17 cellular contexts compared by ENCODE assay signal in the genomic region with DNA sequence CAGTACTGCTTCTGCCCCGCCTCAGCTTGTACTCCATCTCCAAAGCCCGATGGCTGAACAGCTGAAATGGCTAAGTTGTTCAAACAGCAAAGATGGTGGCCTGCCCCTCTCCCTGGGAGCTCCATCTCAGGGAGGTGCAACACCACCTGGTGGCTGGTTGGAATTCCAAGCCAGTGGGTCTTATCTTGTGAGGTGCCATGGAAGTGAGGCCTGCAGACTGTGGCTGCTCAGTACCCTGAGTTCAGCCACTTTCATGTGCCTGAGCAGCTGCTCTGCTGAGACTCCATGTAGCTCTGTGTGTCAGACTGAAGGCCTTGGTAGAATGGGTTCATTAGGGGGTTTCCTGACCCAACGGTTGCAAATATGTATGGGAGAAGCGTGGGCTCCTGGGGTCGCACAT.
A peak's percentile ranks its signal among the peaks of the same experiment; 100 is the strongest.
DNase-seq lines count a peak whose midpoint lies in the region; ATAC-seq and TF ChIP-seq lines count a peak whose summit lies in the region.
"Had no signal": no experiment of that assay in that cellular context is flagged by ENCODE, and none has a peak within 500 bp of the region (broad histone marks: within the 10 kb centered on the region; RNA-seq: fewer than 3 reads in every experiment).

No MANE protein-coding gene starts in this region.

- DNase-seq in EL (peak; percentile 3), brain microvascular endothelial cell (no peak), caudate nucleus (lab: John Stamatoyannopoulos, UW) (no peak), progenitor cell of endocrine pancreas (ENCODE audit: low spot score, unreplicated experiment) (no peak)
- DNase-seq in activated CD8-positive, alpha-beta memory T cell treated with anti-CD3 and anti-CD28 coated beads, Interleukin-2, amount 10 ng/mL, durations not matched to agents 7 days and 5 days = no peak
- no peak for DNase-seq in stimulated activated CD4-positive, alpha-beta T cell treated with anti-CD3 and anti-CD28 coated beads, Interleukin-1b, Interleukin-23, amount 100 ng/mL, for 48 hours
- DNase-seq: activated gamma-delta T cell treated with Interleukin-2 at 50 U/mL for 16 hours, AML-193, dermis blood vessel endothelial cell, esophagus squamous epithelium, mucosa of descending colon, NCI-H187 treated with DMSO at 0.1 percent for 48 hours, NCI-H524 treated with DMSO at 0.1 percent for 48 hours, T-helper 9 cell had no signal

- in situ Hi-C loops in brain microvascular endothelial cell (cut with HindIII; ENCODE audit: low pct_ligation_motif_present, low sequenced_read_pairs) = no loop called here

- peaks cover 3% of the 10 kb centered on the region for H3K36me3 Mint-ChIP-seq in activated CD8-positive, alpha-beta memory T cell treated with anti-CD3 and anti-CD28 coated beads, Interleukin-2, amount 10 ng/mL, durations not matched to agents 7 days and 5 days
- H3K36me3 Mint-ChIP-seq in progenitor cell of endocrine pancreas (ENCODE audit: insufficient read depth) = peaks cover 2% of the 10 kb centered on the region

- CTCF ChIA-PET in activated CD8-positive, alpha-beta memory T cell treated with anti-CD3 and anti-CD28 coated beads, Interleukin-2, amount 10 ng/mL, durations not matched to agents 7 days and 5 days (lab: Charles Lee) = no interaction called here

- TF ChIP-seq EP300 in Ishikawa (IDR thresholded peaks at IDR 0.05; ENCODE audit: borderline replicate concordance) = no peak

- no peak overlapping the region for H3K4me3 ChIP-seq in brain microvascular endothelial cell (ENCODE audit: low read depth, low read length)
- H3K4me3 ChIP-seq: esophagus squamous epithelium, mucosa of descending colon, suprapubic skin had no signal

- TF ChIP-seq CTCF in 22Rv1 (IDR thresholded peaks at IDR 0.05) = peak; percentile 44
- TF ChIP-seq CTCF in brain microvascular endothelial cell (IDR thresholded peaks at IDR 0.05; ENCODE audit: low read depth, low read length, missing control alignments) = peak; percentile 18
- no peak for TF ChIP-seq CTCF in progenitor cell of endocrine pancreas (IDR thresholded peaks at IDR 0.05; ENCODE audit: unreplicated experiment)

- no peak overlapping the region for H3K27ac ChIP-seq in 22Rv1
- H3K27ac ChIP-seq in brain microvascular endothelial cell = no peak overlapping the region
- H3K27ac ChIP-seq in caudate nucleus (ENCODE audit: low read depth, low read length) = no peak overlapping the region
- H3K27ac ChIP-seq: esophagus squamous epithelium, suprapubic skin had no signal

- no peak for ATAC-seq in activated CD8-positive, alpha-beta memory T cell treated with anti-CD3 and anti-CD28 coated beads, Interleukin-2, amount 10 ng/mL, durations not matched to agents 7 days and 5 days
- ATAC-seq: mucosa of descending colon had no signal

- H3K4me3 Mint-ChIP-seq in activated CD8-positive, alpha-beta memory T cell treated with anti-CD3 and anti-CD28 coated beads, Interleukin-2, amount 10 ng/mL, durations not matched to agents 7 days and 5 days = no peak overlapping the region
- H3K4me3 Mint-ChIP-seq in progenitor cell of endocrine pancreas (ENCODE audit: low read depth) = no peak overlapping the region

- H3K4me1 Mint-ChIP-seq in activated CD8-positive, alpha-beta memory T cell treated with anti-CD3 and anti-CD28 coated beads, Interleukin-2, amount 10 ng/mL, durations not matched to agents 7 days and 5 days = no peaks in the 10 kb centered on the region
- no peaks in the 10 kb centered on the region for H3K4me1 Mint-ChIP-seq in progenitor cell of endocrine pancreas (ENCODE audit: low read depth)

- H3K27me3 Mint-ChIP-seq in activated CD8-positive, alpha-beta memory T cell treated with anti-CD3 and anti-CD28 coated beads, Interleukin-2, amount 10 ng/mL, durations not matched to agents 7 days and 5 days = no peaks in the 10 kb centered on the region
- no peaks in the 10 kb centered on the region for H3K27me3 Mint-ChIP-seq in progenitor cell of endocrine pancreas

- H3K27me3 ChIP-seq in brain microvascular endothelial cell (replicated peaks) = no peaks in the 10 kb centered on the region
- H3K27me3 ChIP-seq: esophagus squamous epithelium, suprapubic skin had no signal

- H3K9me3 Mint-ChIP-seq in activated CD8-positive, alpha-beta memory T cell treated with anti-CD3 and anti-CD28 coated beads, Interleukin-2, amount 10 ng/mL, durations not matched to agents 7 days and 5 days (ENCODE audit: low read depth) = peaks cover 11% of the 10 kb centered on the region
- peaks cover 22% of the 10 kb centered on the region for H3K9me3 Mint-ChIP-seq in progenitor cell of endocrine pancreas (ENCODE audit: low read depth)

- peak; percentile 17; the same call in 1 of the 2 replicates for TF ChIP-seq RAD21 in Ishikawa (IDR thresholded peaks at IDR 0.05; ENCODE audit: low read depth)

- no peaks in the 10 kb centered on the region for H3K36me3 ChIP-seq in brain microvascular endothelial cell (replicated peaks)
- H3K36me3 ChIP-seq: esophagus squamous epithelium, suprapubic skin had no signal

- no peak overlapping the region for H3K27ac Mint-ChIP-seq in activated CD8-positive, alpha-beta memory T cell treated with anti-CD3 and anti-CD28 coated beads, Interleukin-2, amount 10 ng/mL, durations not matched to agents 7 days and 5 days
- no peak overlapping the region for H3K27ac Mint-ChIP-seq in progenitor cell of endocrine pancreas

TF ChIP-seq in Ishikawa, 13 proteins besides CTCF, POLR2A, EP300 and RAD21:
- TF ChIP-seq TAF1 (IDR thresholded peaks at IDR 0.05; ENCODE audit: low read depth) (no peak), CEBPB (IDR thresholded peaks at IDR 0.05) (no peak), NFIC (IDR thresholded peaks at IDR 0.05) (no peak), EGR1 (IDR thresholded peaks at IDR 0.05) (no peak), YY1 (IDR thresholded peaks at IDR 0.05; ENCODE audit: low read depth) (no peak), TEAD4 (IDR thresholded peaks at IDR 0.05) (no peak), FOXM1 (IDR thresholded peaks at IDR 0.05; ENCODE audit: borderline replicate concordance, low read depth) (no peak), TCF12 (IDR thresholded peaks at IDR 0.05; ENCODE audit: low read depth) (no peak), CREB1 (IDR thresholded peaks at IDR 0.05; ENCODE audit: low read depth) (no peak), ZBTB7A (IDR thresholded peaks at IDR 0.05; ENCODE audit: low read depth) (no peak)
- TF ChIP-seq, protein P1, sequence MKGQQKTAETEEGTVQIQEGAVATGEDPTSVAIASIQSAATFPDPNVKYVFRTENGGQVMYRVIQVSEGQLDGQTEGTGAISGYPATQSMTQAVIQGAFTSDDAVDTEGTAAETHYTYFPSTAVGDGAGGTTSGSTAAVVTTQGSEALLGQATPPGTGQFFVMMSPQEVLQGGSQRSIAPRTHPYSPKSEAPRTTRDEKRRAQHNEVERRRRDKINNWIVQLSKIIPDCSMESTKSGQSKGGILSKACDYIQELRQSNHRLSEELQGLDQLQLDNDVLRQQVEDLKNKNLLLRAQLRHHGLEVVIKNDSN (IDR thresholded peaks at IDR 0.05) = no peak
- TF ChIP-seq, protein P2, sequence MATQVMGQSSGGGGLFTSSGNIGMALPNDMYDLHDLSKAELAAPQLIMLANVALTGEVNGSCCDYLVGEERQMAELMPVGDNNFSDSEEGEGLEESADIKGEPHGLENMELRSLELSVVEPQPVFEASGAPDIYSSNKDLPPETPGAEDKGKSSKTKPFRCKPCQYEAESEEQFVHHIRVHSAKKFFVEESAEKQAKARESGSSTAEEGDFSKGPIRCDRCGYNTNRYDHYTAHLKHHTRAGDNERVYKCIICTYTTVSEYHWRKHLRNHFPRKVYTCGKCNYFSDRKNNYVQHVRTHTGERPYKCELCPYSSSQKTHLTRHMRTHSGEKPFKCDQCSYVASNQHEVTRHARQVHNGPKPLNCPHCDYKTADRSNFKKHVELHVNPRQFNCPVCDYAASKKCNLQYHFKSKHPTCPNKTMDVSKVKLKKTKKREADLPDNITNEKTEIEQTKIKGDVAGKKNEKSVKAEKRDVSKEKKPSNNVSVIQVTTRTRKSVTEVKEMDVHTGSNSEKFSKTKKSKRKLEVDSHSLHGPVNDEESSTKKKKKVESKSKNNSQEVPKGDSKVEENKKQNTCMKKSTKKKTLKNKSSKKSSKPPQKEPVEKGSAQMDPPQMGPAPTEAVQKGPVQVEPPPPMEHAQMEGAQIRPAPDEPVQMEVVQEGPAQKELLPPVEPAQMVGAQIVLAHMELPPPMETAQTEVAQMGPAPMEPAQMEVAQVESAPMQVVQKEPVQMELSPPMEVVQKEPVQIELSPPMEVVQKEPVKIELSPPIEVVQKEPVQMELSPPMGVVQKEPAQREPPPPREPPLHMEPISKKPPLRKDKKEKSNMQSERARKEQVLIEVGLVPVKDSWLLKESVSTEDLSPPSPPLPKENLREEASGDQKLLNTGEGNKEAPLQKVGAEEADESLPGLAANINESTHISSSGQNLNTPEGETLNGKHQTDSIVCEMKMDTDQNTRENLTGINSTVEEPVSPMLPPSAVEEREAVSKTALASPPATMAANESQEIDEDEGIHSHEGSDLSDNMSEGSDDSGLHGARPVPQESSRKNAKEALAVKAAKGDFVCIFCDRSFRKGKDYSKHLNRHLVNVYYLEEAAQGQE (IDR thresholded peaks at IDR 0.05; ENCODE audit: low read depth) = no peak
- TF ChIP-seq, protein P3, sequence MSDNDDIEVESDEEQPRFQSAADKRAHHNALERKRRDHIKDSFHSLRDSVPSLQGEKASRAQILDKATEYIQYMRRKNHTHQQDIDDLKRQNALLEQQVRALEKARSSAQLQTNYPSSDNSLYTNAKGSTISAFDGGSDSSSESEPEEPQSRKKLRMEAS (IDR thresholded peaks at IDR 0.05) = no peak
TF ChIP-seq in Ishikawa: peak in this region for 0.
